27 cellular contexts compared by ENCODE assay signal in genomic region chrX:99654188-99654587, GRCh38.
"Had no signal": no experiment of that assay in that cellular context is flagged by ENCODE, and none has a peak within 500 bp of the region (broad histone marks: within the 10 kb centered on the region; RNA-seq: fewer than 3 reads in every experiment).

No MANE protein-coding gene starts in this region.

- H3K27ac ChIP-seq: coronary artery, dorsolateral prefrontal cortex, epithelial cell of prostate, esophagus squamous epithelium, gastrocnemius medialis, heart right ventricle, left lung, lower lobe of right lung had no signal

- H3K27me3 ChIP-seq: esophagus squamous epithelium, gastrocnemius medialis, heart right ventricle, left lung had no signal

- DNase-seq: dermis blood vessel endothelial cell; dorsolateral prefrontal cortex; effector CD8-positive, alpha-beta T cell; effector memory CD8-positive, alpha-beta T cell; endodermal cell; erythroblast; esophagus squamous epithelium; foreskin fibroblast; foreskin melanocyte; gastrocnemius medialis; glutamatergic neuron; head of caudate nucleus; heart right ventricle; hippocampal formation; left cardiac atrium; left lung; left ventricle myocardium superior; lower lobe of right lung; mesenchymal stem cell; mucosa of descending colon; naive B cell had no signal

- ATAC-seq: effector memory CD8-positive, alpha-beta T cell; esophagus mucosa; gastrocnemius medialis; heart right ventricle; left cardiac atrium; left lung; left ventricle myocardium superior; lower lobe of right lung; mucosa of descending colon had no signal

- H3K4me3 ChIP-seq: coronary artery, dorsolateral prefrontal cortex, esophagus squamous epithelium, gastrocnemius medialis, heart right ventricle, left lung, lower lobe of right lung, mucosa of descending colon had no signal

- FAIRE-seq: endometrium, islet of Langerhans, keratinocyte had no signal

- H3K36me3 ChIP-seq: esophagus squamous epithelium, gastrocnemius medialis, heart right ventricle, left lung, lower lobe of right lung had no signal

- H3K4me1 ChIP-seq: esophagus squamous epithelium, gastrocnemius medialis, heart right ventricle, left lung, lower lobe of right lung had no signal

- H3K9me3 ChIP-seq: esophagus squamous epithelium, gastrocnemius medialis, heart right ventricle, left lung, lower lobe of right lung, mucosa of descending colon had no signal
